23 cellular contexts compared by ENCODE assay signal in genomic region chr5:178117911-178118310, GRCh38. TPM values are rescaled to one million over a fixed set of nuclear protein-coding genes. Genes with fewer than 3 reads are reported as not detected.
A peak's percentile ranks its signal among the peaks of the same experiment; 100 is the strongest.
DNase-seq lines count a peak whose midpoint lies in the region; ATAC-seq and TF ChIP-seq lines count a peak whose summit lies in the region.
"Had no signal": no experiment of that assay in that cellular context is flagged by ENCODE, and none has a peak within 500 bp of the region (broad histone marks: within the 10 kb centered on the region; RNA-seq: fewer than 3 reads in every experiment).

No MANE protein-coding gene starts in this region.

- H3K27me3 ChIP-seq in heart left ventricle: peaks cover 5 to 43% (median 20%) of the 10 kb centered on the region in 9 donors
- H3K27me3 ChIP-seq in OCI-LY1 (ENCODE audit: insufficient read depth, low read length): no peaks in the 10 kb centered on the region

- no peaks in the 10 kb centered on the region for H3K9me2 ChIP-seq in OCI-LY1 (ENCODE audit: low read depth, low read length)

- H3K27ac ChIP-seq in heart left ventricle: peak overlapping the region in 11 of 12 donors; percentile 18 to 90 (median 59)
- peak overlapping the region; percentile 97 for H3K27ac ChIP-seq in OCI-LY1 (ENCODE audit: low read depth, low read length, poor library complexity, severe bottlenecking)
- H3K27ac ChIP-seq: 22Rv1, epithelial cell of prostate, transverse colon had no signal

- peak overlapping the region; percentile 69 for H3K27ac Mint-ChIP-seq in stimulated activated naive B cell treated with anti-CD40 and anti-IgM and Interleukin-4, amounts not matched to agents 10 μg/mL and 1 μg/mL and 100 μg/mL, for 72 hours
- H3K27ac Mint-ChIP-seq: activated naive CD4-positive, alpha-beta T cell treated with anti-CD3 and anti-CD28 coated beads, Interleukin-2, amount 10 ng/mL, durations not matched to agents 7 days and 5 days; dendritic cell treated with granulocyte-macrophage colony-stimulating factor and Interleukin-4, amounts not matched to agents 40 ng/mL and 50 ng/mL, for 4 days had no signal

- peaks cover 11 to 23% of the 10 kb centered on the region in 2 donors for H3K36me3 Mint-ChIP-seq in stimulated activated naive B cell treated with anti-CD40 and anti-IgM and Interleukin-4, amounts not matched to agents 10 μg/mL and 1 μg/mL and 100 μg/mL, for 72 hours
- H3K36me3 Mint-ChIP-seq: T-cell had no signal

- no peaks in the 10 kb centered on the region for H3K36me3 ChIP-seq in heart left ventricle
- peaks cover 11% of the 10 kb centered on the region; the same call in 1 of the 2 replicates for H3K36me3 ChIP-seq in OCI-LY1 (ENCODE audit: insufficient read depth, low read length)
- H3K36me3 ChIP-seq: transverse colon had no signal

- peak overlapping the region; percentile 89; the same call in 1 of the 2 replicates for H3K9ac ChIP-seq in OCI-LY1 (ENCODE audit: low read length)

- H3K4me1 Mint-ChIP-seq in stimulated activated naive B cell treated with anti-CD40 and anti-IgM and Interleukin-4, amounts not matched to agents 10 μg/mL and 1 μg/mL and 100 μg/mL, for 72 hours: peaks cover 60 to 82% of the 10 kb centered on the region in 2 donors

- H2AFZ ChIP-seq in OCI-LY1 (ENCODE audit: low read length): no peak overlapping the region

- H3K4me1 ChIP-seq in heart left ventricle: peaks cover 0 to 71% (median 31%) of the 10 kb centered on the region in 12 donors
- H3K4me1 ChIP-seq in OCI-LY1 (ENCODE audit: insufficient read depth, low read length, severe bottlenecking): peaks cover 89% of the 10 kb centered on the region

- ATAC-seq in heart left ventricle (no peak), left ventricle myocardium superior (no peak)
- no peak for ATAC-seq in stimulated activated naive B cell treated with anti-CD40 and anti-IgM and Interleukin-4, amounts not matched to agents 10 μg/mL and 1 μg/mL and 100 μg/mL, for 72 hours (replicated peaks)
- ATAC-seq: stimulated activated naive CD8-positive, alpha-beta T cell treated with anti-CD3 and anti-CD28 coated beads, Interleukin-15, Interleukin-2, amounts not matched to agents 100 U/mL and 50 U/mL, for 24 hours; T-cell had no signal

- peak overlapping the region; percentile 56 to 69 for H3K4me3 Mint-ChIP-seq in stimulated activated naive B cell treated with anti-CD40 and anti-IgM and Interleukin-4, amounts not matched to agents 10 μg/mL and 1 μg/mL and 100 μg/mL, for 72 hours
- H3K4me3 Mint-ChIP-seq: activated naive CD4-positive, alpha-beta T cell treated with anti-CD3 and anti-CD28 coated beads, Interleukin-2, amount 10 ng/mL, durations not matched to agents 7 days and 5 days; dendritic cell treated with granulocyte-macrophage colony-stimulating factor and Interleukin-4, amounts not matched to agents 40 ng/mL and 50 ng/mL, for 4 days; T-cell had no signal

- intact Hi-C loops in heart left ventricle (cut with DNase I): no loop called here
- intact Hi-C loops in left ventricle myocardium superior (cut with micrococcal nuclease): no loop called here

- DNase-seq in heart left ventricle (no peak), left ventricle myocardium superior (no peak), germinal center (ENCODE audit: low spot score) (peak; percentile 61), SK-N-DZ (ENCODE audit: low spot score) (no peak), HPDE6-E6E7 (ENCODE audit: extremely low spot score) (no peak), NCI-H526 treated with DMSO at 0.1 percent for 48 hours (lab: John Stamatoyannopoulos, UW) (no peak)
- DNase-seq in stimulated activated naive B cell treated with anti-CD40 and anti-IgM and Interleukin-4, amounts not matched to agents 10 μg/mL and 1 μg/mL and 100 μg/mL, for 72 hours: no peak
- DNase-seq: activated naive CD4-positive, alpha-beta T cell treated with anti-CD3 and anti-CD28 coated beads, Interleukin-2, amount 10 ng/mL, durations not matched to agents 7 days and 5 days; DND-41; hypothalamus; NCI-H2171 treated with DMSO at 0.1 percent for 48 hours; NCI-H526; occipital lobe; retina; stimulated activated CD4-positive, alpha-beta T cell treated with anti-CD3 and anti-CD28 coated beads, Interleukin-4, amount 100 ng/mL, for 1 hour; stimulated activated naive CD8-positive, alpha-beta T cell treated with anti-CD3 and anti-CD28 coated beads, Interleukin-15, Interleukin-2, amounts not matched to agents 100 U/mL and 50 U/mL, for 24 hours; T-cell; transverse colon had no signal

- no peaks in the 10 kb centered on the region for H3F3A ChIP-seq in OCI-LY1 (ENCODE audit: insufficient read depth, low read length)

- no peaks in the 10 kb centered on the region for H3K9me3 Mint-ChIP-seq in stimulated activated naive B cell treated with anti-CD40 and anti-IgM and Interleukin-4, amounts not matched to agents 10 μg/mL and 1 μg/mL and 100 μg/mL, for 72 hours
- H3K9me3 Mint-ChIP-seq: activated naive CD4-positive, alpha-beta T cell treated with anti-CD3 and anti-CD28 coated beads, Interleukin-2, amount 10 ng/mL, durations not matched to agents 7 days and 5 days; dendritic cell treated with granulocyte-macrophage colony-stimulating factor and Interleukin-4, amounts not matched to agents 40 ng/mL and 50 ng/mL, for 4 days; T-cell had no signal

- no peak for TF ChIP-seq CTCF in heart left ventricle (IDR thresholded peaks at IDR 0.05)
- TF ChIP-seq CTCF in OCI-LY1 (IDR thresholded peaks at IDR 0.05; ENCODE audit: low read length): no peak

- 58 to 80% (median 66%) methylated on average over 2 to 9 of the region's 9 CpGs for WGBS in heart left ventricle, 4 donors

- no peaks in the 10 kb centered on the region for H4K20me1 ChIP-seq in OCI-LY1 (ENCODE audit: insufficient read depth, low read length)

- no peaks in the 10 kb centered on the region for H3K27me3 Mint-ChIP-seq in stimulated activated naive B cell treated with anti-CD40 and anti-IgM and Interleukin-4, amounts not matched to agents 10 μg/mL and 1 μg/mL and 100 μg/mL, for 72 hours
- H3K27me3 Mint-ChIP-seq: T-cell had no signal

- H3K9me3 ChIP-seq in heart left ventricle (no peaks in the 10 kb centered on the region), OCI-LY1 (ENCODE audit: low read length) (no peaks in the 10 kb centered on the region)
- H3K9me3 ChIP-seq: transverse colon had no signal

- H3K79me2 ChIP-seq in OCI-LY1 (ENCODE audit: insufficient read depth, low read length): no peaks in the 10 kb centered on the region

- peak overlapping the region in 2 of 12 donors; percentile 3 to 7 for H3K4me3 ChIP-seq in heart left ventricle
- H3K4me3 ChIP-seq in OCI-LY1 (ENCODE audit: low read depth, low read length, poor library complexity, severe bottlenecking): peak overlapping the region; percentile 40
- H3K4me3 ChIP-seq: smooth muscle cell, transverse colon had no signal

- TF ChIP-seq POLR2A in heart left ventricle (IDR thresholded peaks at IDR 0.05): no peak

- peak overlapping the region; percentile 79 for H3K4me2 ChIP-seq in OCI-LY1 (ENCODE audit: low read length)
- H3K4me2 ChIP-seq: smooth muscle cell had no signal

RNA-seq across cellular contexts. Expression of gene N4BP3, which starts 4.6 kb away (rescaled TPM):
- total RNA-seq in heart left ventricle: 1 to 10 TPM; 1.9 to 6.6 (median 2.1) TPM
- 1 to 10 TPM; 2.9 to 4.6 TPM for polyA plus RNA-seq in heart left ventricle
- 2.7 TPM for total RNA-seq in left ventricle myocardium superior
- 2.4 and 3.1 TPM in 2 replicates for polyA plus RNA-seq in SK-N-DZ (2014; cell fraction: cytosol; rRNA removed)
- polyA plus RNA-seq in SK-N-DZ (2014; cell fraction: nucleus; rRNA removed): 3.3 and 3.7 TPM in 2 replicates

RNA-seq across cellular contexts. Expression of gene RMND5B, which starts 12.9 kb away (rescaled TPM):
- total RNA-seq in heart left ventricle: 10 to 100 TPM; 26.4 to 42.2 (median 32.7) TPM
- 10 to 100 TPM; 29.9 to 40.4 TPM for polyA plus RNA-seq in heart left ventricle
- total RNA-seq in left ventricle myocardium superior: 41.6 TPM
- 55.4 and 55.6 TPM in 2 replicates for polyA plus RNA-seq in SK-N-DZ (2014; cell fraction: cytosol; rRNA removed)
- 51.4 and 51.9 TPM in 2 replicates for polyA plus RNA-seq in SK-N-DZ (2014; cell fraction: nucleus; rRNA removed)

RNA-seq across cellular contexts. Expression of gene NHP2, which starts 35.8 kb away (rescaled TPM):
- total RNA-seq in heart left ventricle (100 to 1,000 TPM in 3 of 9 donors, 10 to 100 TPM in 6; 60.9 to 196 (median 75.2) TPM), left ventricle myocardium superior (74.5 TPM)
- 100 to 1,000 TPM in 1 of 2 donors, 10 to 100 TPM in 1; 92.0 to 320 TPM for polyA plus RNA-seq in heart left ventricle
- polyA plus RNA-seq in SK-N-DZ (2014; cell fraction: cytosol; rRNA removed): 979 and 1,102 TPM in 2 replicates
- polyA plus RNA-seq in SK-N-DZ (2014; cell fraction: nucleus; rRNA removed): 486 and 595 TPM in 2 replicates
